8 cellular contexts compared by ENCODE assay signal in genomic region chr7:1459512-1459892, GRCh38. TPM values are rescaled to one million over a fixed set of nuclear protein-coding genes. Genes with fewer than 3 reads are reported as not detected.
DNase-seq lines count a peak whose midpoint lies in the region; ATAC-seq and TF ChIP-seq lines count a peak whose summit lies in the region.

No MANE protein-coding gene starts in this region.

- DNase-seq in EH (ENCODE audit: low read depth) (peak; percentile 99), HAP-1 (ENCODE audit: low spot score in 2 of 2) (peak; percentile 90 to 100), M059J (ENCODE audit: low read depth) (peak; percentile 98), SIG-M5 (lab: John Stamatoyannopoulos, UW) (peak; percentile 64), activated gamma-delta T cell treated with Interleukin-2 at 50 U/mL for 16 hours (peak; percentile 93), foreskin keratinocyte (peak; percentile 87 to 93), stomach (peak; percentile 100)

- H2AFZ ChIP-seq in neuron (ENCODE audit: low read depth, low read length): peak overlapping the region; percentile 64

- in situ Hi-C loops in HAP-1 (cut with MboI; ENCODE audit: low sequenced_read_pairs): no loop called here

- WGBS in stomach, 5 donors: 0 to 1% (median 0%) methylated on average over 3 to 35 of the region's 35 CpGs; no CpG with 5 or more reads in 1 of the 5 donors

- H3K4me1 ChIP-seq in HAP-1 (peaks cover 3% of the 10 kb centered on the region; the same call in 1 of the 2 replicates), foreskin keratinocyte (peaks cover 15% of the 10 kb centered on the region), neuron (ENCODE audit: insufficient read depth, low read length) (peaks cover 27% of the 10 kb centered on the region), stomach (peaks cover 78 to 94% (median 89%) of the 10 kb centered on the region in 4 donors)

- TF ChIP-seq CTCF in foreskin keratinocyte (conservative IDR thresholded peaks at IDR 0.05) (no peak), stomach (IDR thresholded peaks at IDR 0.05) (no peak)

- peak; percentile 86 for ATAC-seq in foreskin keratinocyte

- no peaks in the 10 kb centered on the region for H3K9me3 ChIP-seq in HAP-1
- H3K9me3 ChIP-seq in neuron (ENCODE audit: low read length): no peaks in the 10 kb centered on the region
- H3K9me3 ChIP-seq in stomach: no peaks in the 10 kb centered on the region

- no peak for TF ChIP-seq POLR2A in stomach (IDR thresholded peaks at IDR 0.05)

- H3K27me3 ChIP-seq in HAP-1 (ENCODE audit: low read depth): no peaks in the 10 kb centered on the region
- peaks cover 4% of the 10 kb centered on the region for H3K27me3 ChIP-seq in foreskin keratinocyte
- no peaks in the 10 kb centered on the region for H3K27me3 ChIP-seq in neuron (ENCODE audit: insufficient read depth, low read length)
- no peaks in the 10 kb centered on the region for H3K27me3 ChIP-seq in stomach

- intact Hi-C loops in stomach (cut with DNase I; ENCODE audit: low total_unique reads): no loop called here

- H3K27ac ChIP-seq in foreskin keratinocyte: no peak overlapping the region
- peak overlapping the region in 4 of 5 donors; percentile 87 to 96 (median 94) for H3K27ac ChIP-seq in stomach

- H3K4me3 ChIP-seq in HAP-1: peak overlapping the region; percentile 42
- H3K4me3 ChIP-seq in neuron (ENCODE audit: low read length): peak overlapping the region; percentile 56
- H3K4me3 ChIP-seq in stomach: peak overlapping the region; percentile 70 to 93 (median 84)

- no peak for TF ChIP-seq EP300 in stomach (IDR thresholded peaks at IDR 0.05)

- H3K36me3 ChIP-seq in HAP-1 (replicated peaks) (no peaks in the 10 kb centered on the region), neuron (ENCODE audit: insufficient read depth, low read length) (no peaks in the 10 kb centered on the region), stomach (no peaks in the 10 kb centered on the region)

RNA-seq across cellular contexts. Expression of gene MICALL2, which starts 0.2 kb away (rescaled TPM):
- total RNA-seq in M059J (2014; rRNA removed; shearing (Covaris generic)): 5.5 and 11.1 TPM in 2 replicates
- total RNA-seq in foreskin keratinocyte (19.7 and 20.8 TPM in 2 replicates), stomach (100 to 1,000 TPM in 3 of 5 donors, 10 to 100 TPM in 2; 30.7 to 263 (median 118) TPM)
- polyA plus RNA-seq in foreskin keratinocyte (20.6 and 28.1 TPM in 2 replicates), stomach (100 to 1,000 TPM in 1 of 3 donors, 10 to 100 TPM in 2; 85.9 to 110 (median 93.6) TPM)

RNA-seq across cellular contexts. Expression of gene INTS1, which starts 44.7 kb away (rescaled TPM):
- total RNA-seq in M059J (2014; rRNA removed; shearing (Covaris generic)): 27.4 and 55.0 TPM in 2 replicates
- total RNA-seq in foreskin keratinocyte (57.2 and 58.9 TPM in 2 replicates), stomach (100 to 1,000 TPM in 1 of 5 donors, 10 to 100 TPM in 4; 24.4 to 724 (median 81.7) TPM)
- polyA plus RNA-seq in foreskin keratinocyte (49.1 and 50.1 TPM in 2 replicates), stomach (10 to 100 TPM; 34.2 to 65.4 (median 46.9) TPM)
